In genomic region chr17:60554377-60554788, GRCh38 we compare ENCODE assay signal across 16 cellular contexts. TPM values are rescaled to one million over a fixed set of nuclear protein-coding genes. Genes with fewer than 3 reads are reported as not detected.
DNase-seq lines count a peak whose midpoint lies in the region; ATAC-seq, FAIRE-seq and TF ChIP-seq lines count a peak whose summit lies in the region.
"Had no signal": no experiment of that assay in that cellular context is flagged by ENCODE, and none has a peak within 500 bp of the region (broad histone marks: within the 10 kb centered on the region; RNA-seq: fewer than 3 reads in every experiment).

No MANE protein-coding gene starts in this region.

- DNase-seq in AG10803 (ENCODE audit: low read depth) = peak; percentile 98
- peak; percentile 72 for DNase-seq in HS-27A (ENCODE audit: low read depth)
- DNase-seq in astrocyte (ENCODE audit: low read depth) = peak; percentile 90
- DNase-seq in kidney tubule cell (ENCODE audit: low spot score) = peak; percentile 79
- DNase-seq in UCSD-AML1 (lab: John Stamatoyannopoulos, UW; ENCODE audit: unreplicated experiment) = no peak
- no peak for DNase-seq in OCI-LY7 (ENCODE audit: low spot score)
- DNase-seq: effector memory CD8-positive, alpha-beta T cell; H9; NCI-H1048; NK-92 treated with Interleukin-12 subunit alpha and Interleukin-12 subunit beta, amount 100 ng/mL, for 24 hours had no signal

- H2AFZ ChIP-seq in astrocyte (ENCODE audit: low read depth, low read length) (no peak overlapping the region), OCI-LY7 (ENCODE audit: low read length) (no peak overlapping the region)

- no TSS peak for BruUV-seq in OCI-LY7 (replicated peaks; lab: Mats Ljungman, UMichigan)

- no peaks in the 10 kb centered on the region for H3K9me2 ChIP-seq in OCI-LY7 (ENCODE audit: insufficient read depth, low read length)

- H3K27ac Mint-ChIP-seq in astrocyte (ENCODE audit: unreplicated experiment) = peak overlapping the region; percentile 14
- H3K27ac Mint-ChIP-seq: activated naive CD8-positive, alpha-beta T cell; effector memory CD8-positive, alpha-beta T cell; H9 had no signal

- no peaks in the 10 kb centered on the region for H3K79me2 ChIP-seq in astrocyte (ENCODE audit: insufficient read depth, low read length)
- no peaks in the 10 kb centered on the region for H3K79me2 ChIP-seq in OCI-LY7 (ENCODE audit: insufficient read depth, low read depth, low read length)

- H3K4me3 Mint-ChIP-seq in astrocyte (ENCODE audit: unreplicated experiment) = no peak overlapping the region
- H3K4me3 Mint-ChIP-seq: activated naive CD8-positive, alpha-beta T cell; effector memory CD8-positive, alpha-beta T cell; H9 had no signal

- no peaks in the 10 kb centered on the region for H3K27me3 ChIP-seq in astrocyte (ENCODE audit: insufficient read depth, low read length)
- H3K27me3 ChIP-seq: vagina had no signal

- intact Hi-C loops in OCI-LY7 (cut with micrococcal nuclease; ENCODE audit: unreplicated experiment) = no loop called here

- H3K36me3 ChIP-seq in astrocyte (ENCODE audit: insufficient read depth, low read length) (no peaks in the 10 kb centered on the region), OCI-LY7 (ENCODE audit: insufficient read depth, low read length) (no peaks in the 10 kb centered on the region)
- H3K36me3 ChIP-seq: vagina had no signal

- ATAC-seq in HG02759 (IDR thresholded peaks at IDR 0.05; ENCODE audit: unreplicated experiment) (no peak), HG02610 (IDR thresholded peaks at IDR 0.05; ENCODE audit: unreplicated experiment) (no peak)
- ATAC-seq: effector memory CD8-positive, alpha-beta T cell had no signal

- CTCF ChIA-PET in OCI-LY7 (lab: Charles Lee; ENCODE audit: unreplicated experiment) = no interaction called here

- H3K4me1 ChIP-seq in astrocyte (ENCODE audit: insufficient read depth, low read length) (no peaks in the 10 kb centered on the region), OCI-LY7 (ENCODE audit: insufficient read depth, low read length, poor library complexity, severe bottlenecking) (no peaks in the 10 kb centered on the region)
- H3K4me1 ChIP-seq: vagina had no signal

- FAIRE-seq in astrocyte (lab: Jason Lieb, UNC) = no peak
- FAIRE-seq: GM19239 had no signal

- H4K20me1 ChIP-seq in astrocyte (ENCODE audit: insufficient read depth, low read length) (no peaks in the 10 kb centered on the region), OCI-LY7 (ENCODE audit: insufficient read depth, low read length) (no peaks in the 10 kb centered on the region)

- H3K27ac ChIP-seq in astrocyte (ENCODE audit: low read depth, low read length) (no peak overlapping the region), OCI-LY7 (ENCODE audit: low read depth, low read length, poor library complexity, severe bottlenecking) (no peak overlapping the region)
- H3K27ac ChIP-seq: skin epidermis, vagina had no signal

- H3K9me3 ChIP-seq in astrocyte (ENCODE audit: insufficient read depth, low read depth, low read length) = no peaks in the 10 kb centered on the region
- H3K9me3 ChIP-seq in OCI-LY7 (ENCODE audit: low read length) = peaks cover 9% of the 10 kb centered on the region

- H3K4me3 ChIP-seq in AG10803 (ENCODE audit: low read length) (no peak overlapping the region), astrocyte (ENCODE audit: insufficient read depth, low read depth, low read length) (no peak overlapping the region), OCI-LY7 (ENCODE audit: low read depth, low read length, poor library complexity, severe bottlenecking) (no peak overlapping the region)
- H3K4me3 ChIP-seq: skin epidermis, vagina had no signal

- no peak for TF ChIP-seq CTCF in AG10803 (conservative IDR thresholded peaks at IDR 0.05; ENCODE audit: low read length)
- TF ChIP-seq CTCF in astrocyte (IDR thresholded peaks at IDR 0.05; ENCODE audit: insufficient read depth, low read depth, low read length) = no peak
- no peak for TF ChIP-seq CTCF in OCI-LY7 (conservative IDR thresholded peaks at IDR 0.05; ENCODE audit: low read length)

- POLR2A ChIA-PET in OCI-LY7 (lab: Charles Lee) = interaction anchor here (1.3 kb wide), 1 partner anchor 28 kb away, joined by 3 read pairs; the partner anchor contains the start of gene APPBP2

- no peaks in the 10 kb centered on the region for H3K4me1 Mint-ChIP-seq in astrocyte (ENCODE audit: low read depth, unreplicated experiment)
- H3K4me1 Mint-ChIP-seq: H9 had no signal

- H3K4me2 ChIP-seq in astrocyte (ENCODE audit: low read length) (no peak overlapping the region), OCI-LY7 (ENCODE audit: low read length) (no peak overlapping the region)

- H3K9ac ChIP-seq in astrocyte (ENCODE audit: low read length) = no peak overlapping the region

- no peaks in the 10 kb centered on the region for H3K27me3 Mint-ChIP-seq in astrocyte (ENCODE audit: low read depth, unreplicated experiment)
- H3K27me3 Mint-ChIP-seq: activated naive CD8-positive, alpha-beta T cell had no signal

- H3K36me3 Mint-ChIP-seq in astrocyte (ENCODE audit: low read depth, unreplicated experiment) = peaks cover 4% of the 10 kb centered on the region

- H3K9me3 Mint-ChIP-seq in astrocyte (ENCODE audit: unreplicated experiment) = peaks cover 21% of the 10 kb centered on the region
- H3K9me3 Mint-ChIP-seq: effector memory CD8-positive, alpha-beta T cell had no signal

RNA-seq across cellular contexts. Expression of gene APPBP2, which starts 28.3 kb away (rescaled TPM):
- total RNA-seq in astrocyte (50.5 and 53.3 TPM in 2 replicates), OCI-LY7 (2022) (23.2 and 28.1 TPM in 2 replicates)
- 8.1 and 11.8 TPM in 2 replicates for total RNA-seq in OCI-LY7 (2014; rRNA removed; shearing (Covaris generic))

RNA-seq across cellular contexts. Expression of gene PPM1D, which starts 45.6 kb away (rescaled TPM):
- total RNA-seq in astrocyte (24.1 and 28.7 TPM in 2 replicates), OCI-LY7 (2022) (16.4 and 16.5 TPM in 2 replicates)
- total RNA-seq in OCI-LY7 (2014; rRNA removed; shearing (Covaris generic)) = 9.1 and 14.2 TPM in 2 replicates

Comparison
In these comparisons a context has a peak if more than half of its experiments do, and no peak if none do; other contexts are left out.
1. DNase-seq: peak in AG10803 (single experiment), HS-27A (single experiment), astrocyte (single experiment) and kidney tubule cell (single experiment); none in UCSD-AML1 (single experiment) and OCI-LY7 (single experiment).